In the genomic region with DNA sequence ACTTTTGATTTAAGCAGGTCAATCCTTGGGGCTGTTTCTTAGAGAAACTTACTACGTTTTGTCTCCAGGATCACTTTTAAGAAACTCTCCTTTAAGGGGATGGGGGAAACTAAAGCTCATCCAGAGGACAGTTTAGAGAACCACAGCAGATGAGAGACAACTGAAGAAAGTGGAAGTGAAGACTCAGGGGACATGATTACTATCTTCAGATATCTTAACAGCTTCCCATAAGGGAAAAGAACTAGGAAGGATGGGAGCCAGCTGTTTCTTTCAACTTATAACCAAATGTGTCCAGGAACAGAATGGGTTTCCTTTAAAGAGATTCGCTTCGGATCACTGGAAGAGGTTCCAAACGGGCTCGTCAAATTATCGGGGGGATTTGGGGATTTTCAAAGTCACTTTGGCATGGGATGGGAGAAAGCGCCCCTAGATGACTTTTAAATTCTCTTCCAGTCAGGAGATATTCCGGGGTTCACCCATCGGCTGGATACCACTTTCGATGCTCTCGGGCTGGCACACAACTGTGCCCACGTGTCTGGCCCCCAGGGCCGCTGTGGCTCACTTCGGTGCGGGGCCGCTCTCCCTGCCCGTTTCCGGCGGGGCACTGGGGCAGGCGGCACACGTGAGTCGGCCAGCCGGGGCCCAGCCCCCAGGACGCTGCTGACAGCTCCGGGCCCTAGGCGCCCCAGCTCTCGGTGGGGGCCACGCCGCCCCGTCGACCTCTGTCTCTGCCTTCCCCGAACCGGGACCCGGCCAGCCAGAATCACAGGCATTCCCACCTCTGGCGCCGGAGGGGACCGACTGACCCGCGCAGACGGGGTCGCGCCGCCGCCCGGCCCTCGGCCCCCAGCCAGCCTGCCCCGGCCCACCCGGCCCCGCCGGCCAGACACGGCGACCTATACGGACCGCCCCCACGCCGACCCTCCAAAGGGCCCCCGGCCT, we compare ENCODE assay signal across 8 cellular contexts. TPM values are rescaled to one million over a fixed set of nuclear protein-coding genes. Genes with fewer than 3 reads are reported as not detected.
DNase-seq lines count a peak whose midpoint lies in the region; ATAC-seq lines count a peak whose summit lies in the region.

No MANE protein-coding gene starts in this region.

- no peaks in the 10 kb centered on the region for H3K27me3 Mint-ChIP-seq in activated T-cell treated with anti-CD3 and anti-CD28 coated beads, Interleukin-2, amount 50 U/mL, for 4 hours (ENCODE audit: low read depth)
- peaks cover 0 to 17% (median 0%) of the 10 kb centered on the region in 5 donors for H3K27me3 Mint-ChIP-seq in naive thymus-derived CD8-positive, alpha-beta T cell

- H3K36me3 Mint-ChIP-seq in activated T-cell treated with anti-CD3 and anti-CD28 coated beads, Interleukin-2, amount 50 U/mL, for 4 hours (ENCODE audit: insufficient read depth), result peaks cover 1% of the 10 kb centered on the region
- H3K36me3 Mint-ChIP-seq in naive thymus-derived CD8-positive, alpha-beta T cell, result no peaks in the 10 kb centered on the region

- H3K4me3 Mint-ChIP-seq in activated T-cell treated with anti-CD3 and anti-CD28 coated beads, Interleukin-2, amount 50 U/mL, for 4 hours, result peak overlapping the region; percentile 83
- peak overlapping the region; percentile 75 to 91 (median 88) for H3K4me3 Mint-ChIP-seq in naive thymus-derived CD8-positive, alpha-beta T cell

- DNase-seq in SHP77 (lab: John Stamatoyannopoulos, UW), result peak; percentile 39 to 69
- no peak for DNase-seq in SHP77 treated with DMSO at 0.1 percent for 48 hours (lab: John Stamatoyannopoulos, UW)
- DNase-seq in NOMO-1 treated with DMSO at 0.1 percent for 48 hours (lab: John Stamatoyannopoulos, UW; ENCODE audit: unreplicated experiment), result peak; percentile 73
- DNase-seq in activated T-cell treated with anti-CD3 and anti-CD28 coated beads, Interleukin-2, amount 50 U/mL, for 4 hours, result peak; percentile 25
- peak; percentile 52 for DNase-seq in fibroblast of gingiva (ENCODE audit: low read depth)
- peak in 9 of 10 donors; percentile 1 to 63 (median 23) for DNase-seq in naive thymus-derived CD8-positive, alpha-beta T cell
- peak in 39 of 49 donors; percentile 12 to 70 (median 34) for DNase-seq in substantia nigra (lab: John Stamatoyannopoulos, UW)

- H3K9me3 Mint-ChIP-seq in activated T-cell treated with anti-CD3 and anti-CD28 coated beads, Interleukin-2, amount 50 U/mL, for 4 hours, result no peaks in the 10 kb centered on the region
- H3K9me3 Mint-ChIP-seq in naive thymus-derived CD8-positive, alpha-beta T cell, result no peaks in the 10 kb centered on the region

- H3K27ac ChIP-seq in substantia nigra (ENCODE audit: low read depth, low read length, poor library complexity, severe bottlenecking), result peak overlapping the region; percentile 79

- peaks cover 20% of the 10 kb centered on the region for H3K4me1 Mint-ChIP-seq in activated T-cell treated with anti-CD3 and anti-CD28 coated beads, Interleukin-2, amount 50 U/mL, for 4 hours (ENCODE audit: low read depth)
- peaks cover 6 to 25% (median 18%) of the 10 kb centered on the region in 4 donors for H3K4me1 Mint-ChIP-seq in naive thymus-derived CD8-positive, alpha-beta T cell

- POLR2A ChIA-PET in naive thymus-derived CD8-positive, alpha-beta T cell (lab: Charles Lee), result interaction anchor here (0.7 to 1.4 kb wide), 3 partner anchors 122 to 1216 kb away, joined by 3 to 4 read pairs (median 4); no protein-coding TSS in a partner anchor

- ATAC-seq in HG02943 (IDR thresholded peaks at IDR 0.05; ENCODE audit: low read depth, unreplicated experiment), result peak; percentile 61
- ATAC-seq in activated T-cell treated with anti-CD3 and anti-CD28 coated beads, Interleukin-2, amount 50 U/mL, for 4 hours, result peak; percentile 61 to 66
- ATAC-seq in naive thymus-derived CD8-positive, alpha-beta T cell, result peak; percentile 48 to 67

- H3K27ac Mint-ChIP-seq in naive thymus-derived CD8-positive, alpha-beta T cell, result peak overlapping the region; percentile 83 to 93 (median 90)

RNA-seq across cellular contexts. Expression of a gene that starts 1.0 kb away (rescaled TPM):
- 10 to 100 TPM; 17.1 to 19.8 (median 17.9) TPM for total RNA-seq in activated T-cell treated with anti-CD3 and anti-CD28 coated beads, Interleukin-2, amount 50 U/mL, for 4 hours
- 10 to 100 TPM; 15.4 to 18.1 TPM for total RNA-seq in naive thymus-derived CD8-positive, alpha-beta T cell
- 1 to 10 TPM; 2.5 to 7.3 (median 4.3) TPM for polyA plus RNA-seq in naive thymus-derived CD8-positive, alpha-beta T cell
